In the genomic region with DNA sequence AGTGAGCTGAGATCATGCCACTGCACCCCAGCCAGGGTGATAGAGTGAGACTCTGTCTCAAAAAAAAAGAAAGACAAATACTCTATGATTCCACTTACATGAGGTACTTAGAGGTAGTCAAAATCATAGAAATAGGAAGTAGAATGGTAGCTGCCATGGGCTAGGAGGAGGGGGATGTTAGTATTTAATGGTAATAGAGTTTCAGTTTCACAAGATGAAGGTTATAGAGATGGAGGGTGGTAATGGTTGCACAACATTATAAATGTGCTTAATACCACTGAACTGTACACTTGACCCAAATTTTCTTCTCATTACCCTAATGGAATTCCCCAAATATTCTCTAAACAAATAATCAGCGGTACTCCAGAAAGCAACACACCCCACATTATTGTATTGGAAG, we compare ENCODE assay signal across 23 cellular contexts. TPM values are rescaled to one million over a fixed set of nuclear protein-coding genes. Genes with fewer than 3 reads are reported as not detected.
A peak's percentile ranks its signal among the peaks of the same experiment; 100 is the strongest.
DNase-seq lines count a peak whose midpoint lies in the region; ATAC-seq and TF ChIP-seq lines count a peak whose summit lies in the region.
"Had no signal": no experiment of that assay in that cellular context is flagged by ENCODE, and none has a peak within 500 bp of the region (broad histone marks: within the 10 kb centered on the region; RNA-seq: fewer than 3 reads in every experiment).

No MANE protein-coding gene starts in this region.

- H3K4me1 Mint-ChIP-seq in natural killer cell treated with Interleukin-12 subunit alpha and Interleukin-12 subunit beta and Interleukin-15 and Interleukin-18, amount 100 ng/mL, for 72 hours (ENCODE audit: low read depth in 2 of 2), result peaks cover 11 to 16% of the 10 kb centered on the region in 2 donors
- peaks cover 0 to 13% of the 10 kb centered on the region in 2 donors for H3K4me1 Mint-ChIP-seq in natural killer cell

- intact Hi-C loops in natural killer cell (cut with micrococcal nuclease), result no loop called here

- DNase-seq in natural killer cell treated with Interleukin-12 subunit alpha and Interleukin-12 subunit beta and Interleukin-15 and Interleukin-18, amount 100 ng/mL, for 72 hours (ENCODE audit: low spot score), result no peak
- DNase-seq in natural killer cell (no peak), NOMO-1 treated with DMSO at 0.1 percent for 48 hours (lab: John Stamatoyannopoulos, UW; ENCODE audit: unreplicated experiment) (peak; percentile 62), germinal center (ENCODE audit: low spot score) (peak; percentile 9), DMS79 treated with DMSO at 0.1 percent for 48 hours (lab: John Stamatoyannopoulos, UW) (no peak), DMS79 (lab: John Stamatoyannopoulos, UW) (no peak), foreskin melanocyte (no peak)
- DNase-seq: activated CD4-positive, alpha-beta memory T cell treated with anti-CD3 and anti-CD28 coated beads, Interleukin-2, amount 10 ng/mL, durations not matched to agents 7 days and 5 days; activated gamma-delta T cell treated with Interleukin-2 at 50 U/mL for 16 hours; brain microvascular endothelial cell; COR-L47; GF-D8; islet precursor cell; KG1; midbrain; naive thymus-derived CD8-positive, alpha-beta T cell; NCI-H187 treated with DMSO at 0.1 percent for 48 hours; NCI-H524 treated with DMSO at 0.1 percent for 48 hours; NK-92 treated with Interleukin-12 subunit alpha and Interleukin-12 subunit beta, amount 100 ng/mL, for 24 hours; RPMI8226; stomach; thyroid gland had no signal

- peak overlapping the region in 1 of 2 donors; percentile 80 for H3K27ac Mint-ChIP-seq in natural killer cell treated with Interleukin-12 subunit alpha and Interleukin-12 subunit beta and Interleukin-15 and Interleukin-18, amount 100 ng/mL, for 72 hours
- no peak overlapping the region for H3K27ac Mint-ChIP-seq in natural killer cell
- H3K27ac Mint-ChIP-seq: activated CD4-positive, alpha-beta memory T cell treated with anti-CD3 and anti-CD28 coated beads, Interleukin-2, amount 10 ng/mL, durations not matched to agents 7 days and 5 days had no signal

- no peak for TF ChIP-seq CTCF in natural killer cell (IDR thresholded peaks at IDR 0.05)

- H3K9me3 Mint-ChIP-seq in natural killer cell treated with Interleukin-12 subunit alpha and Interleukin-12 subunit beta and Interleukin-15 and Interleukin-18, amount 100 ng/mL, for 72 hours, result no peaks in the 10 kb centered on the region
- H3K9me3 Mint-ChIP-seq in natural killer cell, result no peaks in the 10 kb centered on the region
- H3K9me3 Mint-ChIP-seq: naive thymus-derived CD8-positive, alpha-beta T cell had no signal

- ATAC-seq in natural killer cell treated with Interleukin-12 subunit alpha and Interleukin-12 subunit beta and Interleukin-15 and Interleukin-18, amount 100 ng/mL, for 72 hours, result peak; percentile 28 to 36
- ATAC-seq in natural killer cell, result no peak
- ATAC-seq in GM19035 (IDR thresholded peaks at IDR 0.05; ENCODE audit: unreplicated experiment), result no peak
- ATAC-seq: naive thymus-derived CD8-positive, alpha-beta T cell had no signal

- H3K36me3 Mint-ChIP-seq in natural killer cell treated with Interleukin-12 subunit alpha and Interleukin-12 subunit beta and Interleukin-15 and Interleukin-18, amount 100 ng/mL, for 72 hours, result peaks cover 23% of the 10 kb centered on the region
- H3K36me3 Mint-ChIP-seq in natural killer cell, result peaks cover 16% of the 10 kb centered on the region

- no peak overlapping the region for H3K4me3 Mint-ChIP-seq in natural killer cell treated with Interleukin-12 subunit alpha and Interleukin-12 subunit beta and Interleukin-15 and Interleukin-18, amount 100 ng/mL, for 72 hours
- no peak overlapping the region for H3K4me3 Mint-ChIP-seq in natural killer cell
- H3K4me3 Mint-ChIP-seq: activated CD4-positive, alpha-beta memory T cell treated with anti-CD3 and anti-CD28 coated beads, Interleukin-2, amount 10 ng/mL, durations not matched to agents 7 days and 5 days had no signal

- no peaks in the 10 kb centered on the region for H3K27me3 Mint-ChIP-seq in natural killer cell treated with Interleukin-12 subunit alpha and Interleukin-12 subunit beta and Interleukin-15 and Interleukin-18, amount 100 ng/mL, for 72 hours
- H3K27me3 Mint-ChIP-seq in natural killer cell (ENCODE audit: low read depth in 2 of 2), result no peaks in the 10 kb centered on the region
- H3K27me3 Mint-ChIP-seq: activated CD4-positive, alpha-beta memory T cell treated with anti-CD3 and anti-CD28 coated beads, Interleukin-2, amount 10 ng/mL, durations not matched to agents 7 days and 5 days; naive thymus-derived CD8-positive, alpha-beta T cell had no signal

RNA-seq across cellular contexts. Expression of a gene that starts 12.8 kb away (rescaled TPM):
- 10 to 100 TPM; 37.6 to 60.9 TPM for total RNA-seq in natural killer cell treated with Interleukin-12 subunit alpha and Interleukin-12 subunit beta and Interleukin-15 and Interleukin-18, amount 100 ng/mL, for 72 hours
- 10 to 100 TPM; 12.4 to 19.1 (median 14.3) TPM for total RNA-seq in natural killer cell

RNA-seq across cellular contexts. Expression of a gene that starts 37.5 kb away (rescaled TPM):
- total RNA-seq in natural killer cell treated with Interleukin-12 subunit alpha and Interleukin-12 subunit beta and Interleukin-15 and Interleukin-18, amount 100 ng/mL, for 72 hours, result 10 to 100 TPM; 39.0 to 42.8 TPM
- total RNA-seq in natural killer cell, result 10 to 100 TPM; 56.6 to 67.4 (median 64.4) TPM

RNA-seq across cellular contexts. Expression of a gene that starts 38.4 kb away (rescaled TPM):
- total RNA-seq in natural killer cell treated with Interleukin-12 subunit alpha and Interleukin-12 subunit beta and Interleukin-15 and Interleukin-18, amount 100 ng/mL, for 72 hours, result 100 to 1,000 TPM in 1 of 2 donors, 10 to 100 TPM in 1; 72.5 to 109 TPM
- 10 to 100 TPM; 54.5 to 65.4 (median 56.6) TPM for total RNA-seq in natural killer cell

Comparison
In these comparisons a context has a peak if more than half of its experiments do, and no peak if none do; other contexts are left out.
1. ATAC-seq: peak in natural killer cell treated with Interleukin-12 subunit alpha and Interleukin-12 subunit beta and Interleukin-15 and Interleukin-18, amount 100 ng/mL, for 72 hours (2 of 2); none in natural killer cell (0 of 3) and GM19035 (single experiment).
2. DNase-seq: peak in NOMO-1 treated with DMSO at 0.1 percent for 48 hours (single experiment) and germinal center (single experiment); none in natural killer cell treated with Interleukin-12 subunit alpha and Interleukin-12 subunit beta and Interleukin-15 and Interleukin-18, amount 100 ng/mL, for 72 hours (single experiment), natural killer cell (single experiment), DMS79 treated with DMSO at 0.1 percent for 48 hours (single experiment), DMS79 (single experiment) and foreskin melanocyte (single experiment).